ENCODE assay signal across 20 cellular contexts in genomic region chr19:36898422-36898821, GRCh38. TPM values are rescaled to one million over a fixed set of nuclear protein-coding genes. Genes with fewer than 3 reads are reported as not detected.
DNase-seq lines count a peak whose midpoint lies in the region; ATAC-seq, FAIRE-seq and TF ChIP-seq lines count a peak whose summit lies in the region.
"Had no signal": no experiment of that assay in that cellular context is flagged by ENCODE, and none has a peak within 500 bp of the region (broad histone marks: within the 10 kb centered on the region; RNA-seq: fewer than 3 reads in every experiment).

No MANE protein-coding gene starts in this region.

- H3K4me1 ChIP-seq in A549, result no peaks in the 10 kb centered on the region
- H3K4me1 ChIP-seq in CD4-positive, CD25-positive, alpha-beta regulatory T cell (ENCODE audit: control insufficient read depth, insufficient read depth, low read length, poor library complexity, severe bottlenecking), result no peaks in the 10 kb centered on the region
- no peaks in the 10 kb centered on the region for H3K4me1 ChIP-seq in endodermal cell (ENCODE audit: control insufficient read depth, insufficient read depth, low read length)
- H3K4me1 ChIP-seq in smooth muscle cell (ENCODE audit: low read depth), result no peaks in the 10 kb centered on the region
- H3K4me1 ChIP-seq: BLaER1, HAP-1 had no signal

- no peak overlapping the region for H3K4me2 ChIP-seq in A549
- no peak overlapping the region for H3K4me2 ChIP-seq in smooth muscle cell
- H3K4me2 ChIP-seq: BLaER1 had no signal

- WGBS in A549 (ENCODE audit: missing lambda C conversion rate), result 57% methylated on average over 4 of the region's 4 CpGs
- WGBS in endodermal cell (ENCODE audit: insufficient coverage in 1 of 2, insufficient read length in 1 of 2), 2 experiments, result 94% methylated on average over 2 to 4 of the region's 4 CpGs
- 81% methylated on average over 4 of the region's 4 CpGs for WGBS in smooth muscle cell (ENCODE audit: low lambda C conversion rate)

- H3K4me1 Mint-ChIP-seq in CD4-positive, CD25-positive, alpha-beta regulatory T cell, result no peaks in the 10 kb centered on the region
- H3K4me1 Mint-ChIP-seq in endodermal cell, result no peaks in the 10 kb centered on the region
- H3K4me1 Mint-ChIP-seq: B cell had no signal

- no peak for TF ChIP-seq CTCF in A549 (IDR thresholded peaks at IDR 0.05)
- TF ChIP-seq CTCF in endodermal cell (conservative IDR thresholded peaks at IDR 0.05), result no peak
- TF ChIP-seq CTCF in smooth muscle cell (IDR thresholded peaks at IDR 0.05; ENCODE audit: borderline replicate concordance, insufficient read depth, poor library complexity, severe bottlenecking), result no peak

- no peaks in the 10 kb centered on the region for H3K79me2 ChIP-seq in smooth muscle cell (ENCODE audit: low read depth)

- H3K27ac ChIP-seq in A549 (no peak overlapping the region), endodermal cell (ENCODE audit: low read depth, low read length) (no peak overlapping the region), smooth muscle cell (ENCODE audit: low read depth) (no peak overlapping the region)
- no peak overlapping the region for H3K27ac ChIP-seq in CD4-positive, CD25-positive, alpha-beta regulatory T cell (ENCODE audit: insufficient read depth, low read length, poor library complexity, severe bottlenecking)
- H3K27ac ChIP-seq: BLaER1, C4-2B had no signal

- peaks cover 88% of the 10 kb centered on the region for H3K9me3 ChIP-seq in A549
- peaks cover 70 to 87% of the 10 kb centered on the region in 2 experiments for H3K9me3 ChIP-seq in CD4-positive, CD25-positive, alpha-beta regulatory T cell (ENCODE audit: control insufficient read depth in 2 of 2, low read length in 2 of 2)
- H3K9me3 ChIP-seq in endodermal cell (ENCODE audit: control insufficient read depth, low read length), result peaks cover 89% of the 10 kb centered on the region
- H3K9me3 ChIP-seq in smooth muscle cell (replicated peaks; ENCODE audit: low read depth), result peaks cover 86% of the 10 kb centered on the region
- H3K9me3 ChIP-seq: HAP-1 had no signal

- no peaks in the 10 kb centered on the region for H3K27me3 ChIP-seq in CD4-positive, CD25-positive, alpha-beta regulatory T cell (ENCODE audit: control insufficient read depth, insufficient read depth, low read length)
- no peaks in the 10 kb centered on the region for H3K27me3 ChIP-seq in endodermal cell (ENCODE audit: control insufficient read depth, insufficient read depth, low read length, poor library complexity, severe bottlenecking)
- H3K27me3 ChIP-seq in smooth muscle cell (ENCODE audit: low read depth), result no peaks in the 10 kb centered on the region
- H3K27me3 ChIP-seq: BLaER1 had no signal

- H3F3A ChIP-seq in smooth muscle cell (ENCODE audit: low read depth), result no peaks in the 10 kb centered on the region

- no peak for TF ChIP-seq RAD21 in A549 (conservative IDR thresholded peaks at IDR 0.05 in 1 of 2, IDR thresholded peaks at IDR 0.05 in 1 of 2)

- no peak overlapping the region for H3K4me3 Mint-ChIP-seq in CD4-positive, CD25-positive, alpha-beta regulatory T cell
- no peak overlapping the region for H3K4me3 Mint-ChIP-seq in endodermal cell
- H3K4me3 Mint-ChIP-seq: B cell; CD4-positive, alpha-beta T cell had no signal

- POLR2A ChIA-PET in A549 (lab: Yijun Ruan, JAX), result no interaction called here

- H3K4me3 ChIP-seq in A549, result no peak overlapping the region
- peak overlapping the region; percentile 7 for H3K4me3 ChIP-seq in CD4-positive, CD25-positive, alpha-beta regulatory T cell (ENCODE audit: low read depth, low read length)
- peak overlapping the region; percentile 40 for H3K4me3 ChIP-seq in endodermal cell (ENCODE audit: low read length)
- H3K4me3 ChIP-seq in smooth muscle cell, result peak overlapping the region; percentile 11
- H3K4me3 ChIP-seq: BLaER1, HAP-1 had no signal

- no peak for TF ChIP-seq EP300 in A549 (IDR thresholded peaks at IDR 0.05)

- no peak for TF ChIP-seq POLR2A in A549 (IDR thresholded peaks at IDR 0.05; ENCODE audit: low read length)

- FAIRE-seq in A549 (lab: Jason Lieb, UNC), result peak; percentile 93
- FAIRE-seq: G401.6, GM12892, H54 had no signal

- peaks cover 78% of the 10 kb centered on the region for H3K36me3 ChIP-seq in CD4-positive, CD25-positive, alpha-beta regulatory T cell (ENCODE audit: control insufficient read depth, insufficient read depth, low read length)
- H3K36me3 ChIP-seq in endodermal cell (ENCODE audit: control insufficient read depth, insufficient read depth, low read length) (peaks cover 61% of the 10 kb centered on the region), smooth muscle cell (ENCODE audit: low read depth) (peaks cover 78% of the 10 kb centered on the region)
- H3K36me3 ChIP-seq: HAP-1 had no signal

- peaks cover 72% of the 10 kb centered on the region for H3K36me3 Mint-ChIP-seq in CD4-positive, CD25-positive, alpha-beta regulatory T cell
- H3K36me3 Mint-ChIP-seq in endodermal cell (ENCODE audit: low read depth), result peaks cover 93% of the 10 kb centered on the region

- CTCF ChIA-PET in A549 (lab: Yijun Ruan, JAX), result no interaction called here

- H3K27me3 Mint-ChIP-seq in CD4-positive, CD25-positive, alpha-beta regulatory T cell, result no peaks in the 10 kb centered on the region
- H3K27me3 Mint-ChIP-seq in endodermal cell (ENCODE audit: insufficient read depth), result peaks cover 2% of the 10 kb centered on the region
- H3K27me3 Mint-ChIP-seq: B cell; CD4-positive, alpha-beta T cell had no signal

- H3K27ac Mint-ChIP-seq in CD4-positive, CD25-positive, alpha-beta regulatory T cell, result no peak overlapping the region
- H3K27ac Mint-ChIP-seq in endodermal cell, result no peak overlapping the region
- H3K27ac Mint-ChIP-seq: B cell; CD4-positive, alpha-beta T cell had no signal

- H2AFZ ChIP-seq in smooth muscle cell (ENCODE audit: low read depth), result no peak overlapping the region

- H3K9ac ChIP-seq in endodermal cell (ENCODE audit: extremely low read depth, low read length, poor library complexity, severe bottlenecking) (no peak overlapping the region), smooth muscle cell (ENCODE audit: low read depth) (no peak overlapping the region)
- H3K9ac ChIP-seq: BLaER1 had no signal

- no peaks in the 10 kb centered on the region for H4K20me1 ChIP-seq in smooth muscle cell (ENCODE audit: low read depth)
- H4K20me1 ChIP-seq: BLaER1 had no signal

- ATAC-seq in A549, result no peak
- no peak for ATAC-seq in CD4-positive, CD25-positive, alpha-beta regulatory T cell (ENCODE audit: low read depth in 2 of 2)
- no peak for ATAC-seq in GM21360 (IDR thresholded peaks at IDR 0.05; ENCODE audit: unreplicated experiment)
- ATAC-seq in HG03135 (IDR thresholded peaks at IDR 0.05; ENCODE audit: unreplicated experiment), result no peak

- peaks cover 0 to 79% (median 43%) of the 10 kb centered on the region in 7 donors for H3K9me3 Mint-ChIP-seq in CD4-positive, CD25-positive, alpha-beta regulatory T cell
- H3K9me3 Mint-ChIP-seq in endodermal cell, result peaks cover 91% of the 10 kb centered on the region

- DNase-seq in A549 (ENCODE audit: low read depth in 1 of 2, low spot score in 1 of 2) (no peak), endodermal cell (no peak), smooth muscle cell (lab: John Stamatoyannopoulos, UW; ENCODE audit: unreplicated experiment) (no peak), NCI-H1694 (lab: John Stamatoyannopoulos, UW) (no peak)
- no peak for DNase-seq in CD4-positive, CD25-positive, alpha-beta regulatory T cell
- DNase-seq: Calu3; CD4-positive, alpha-beta T cell; COR-L47; DMS153; DND-41; GOT3 had no signal

RNA-seq across cellular contexts. Expression of gene ZNF829, which starts 17.7 kb away (rescaled TPM):
- polyA plus RNA-seq in A549 (2011; rRNA removed) (0.85 and 1.00 TPM in 2 replicates), A549 (2017; fragmentation: RNase III; extraction: RNeasy Plus Mini Kit Qiagen cat#74134 plus additional on column Dnase treatment) (0.48 to 0.65 TPM (median 0.52 TPM) in 3 replicates), smooth muscle cell (0.71 and 2.4 TPM in 2 replicates)
- polyA plus RNA-seq in A549 (2012; cell fraction: cytosol; rRNA removed), result 0.19 and 0.20 TPM in 2 replicates
- polyA plus RNA-seq in A549 (2012; cell fraction: nucleus; rRNA removed), result 0.13 and 0.16 TPM in 2 replicates
- polyA minus RNA-seq in A549 (2011; rRNA and poly(A)+ RNA removed), result 0.50 and 0.73 TPM in 2 replicates
- 4.8 TPM for total RNA-seq in CD4-positive, CD25-positive, alpha-beta regulatory T cell
- 1 to 10 TPM; 2.0 to 4.0 (median 2.3) TPM for polyA plus RNA-seq in CD4-positive, CD25-positive, alpha-beta regulatory T cell
- total RNA-seq in endodermal cell (1 to 10 TPM; 1.9 to 6.2 TPM), smooth muscle cell (2.6 and 2.7 TPM in 2 replicates)
- 2.3 TPM for polyA plus RNA-seq in endodermal cell (2013, experiment 1 of 2)
- polyA plus RNA-seq in endodermal cell (2013, experiment 2 of 2), result 2.5 TPM

RNA-seq across cellular contexts. Expression of gene ZNF568, which starts 17.7 kb away (rescaled TPM):
- polyA plus RNA-seq in A549 (2011; rRNA removed), result 2.8 and 4.9 TPM in 2 replicates
- 0.93 and 0.98 TPM in 2 replicates for polyA plus RNA-seq in A549 (2012; cell fraction: cytosol; rRNA removed)
- polyA plus RNA-seq in A549 (2012; cell fraction: nucleus; rRNA removed), result 0.28 and 0.50 TPM in 2 replicates
- 1.0 to 1.7 TPM (median 1.6 TPM) in 3 replicates for polyA plus RNA-seq in A549 (2017; fragmentation: RNase III; extraction: RNeasy Plus Mini Kit Qiagen cat#74134 plus additional on column Dnase treatment)
- 1.8 and 2.9 TPM in 2 replicates for polyA minus RNA-seq in A549 (2011; rRNA and poly(A)+ RNA removed)
- 8.3 TPM for total RNA-seq in CD4-positive, CD25-positive, alpha-beta regulatory T cell
- polyA plus RNA-seq in CD4-positive, CD25-positive, alpha-beta regulatory T cell, result 10 to 100 TPM in 2 of 4 donors, 1 to 10 TPM in 2; 6.7 to 13.3 (median 9.7) TPM
- 1 to 10 TPM; 3.7 to 5.7 TPM for total RNA-seq in endodermal cell
- 5.7 TPM for polyA plus RNA-seq in endodermal cell (2013, experiment 1 of 2)
- 6.1 TPM for polyA plus RNA-seq in endodermal cell (2013, experiment 2 of 2)
- total RNA-seq in smooth muscle cell, result 5.8 and 8.3 TPM in 2 replicates
- 3.0 and 4.3 TPM in 2 replicates for polyA plus RNA-seq in smooth muscle cell

RNA-seq across cellular contexts. Expression of gene ZNF345, which starts 47.7 kb away (rescaled TPM):
- 0.33 and 0.66 TPM in 2 replicates for polyA plus RNA-seq in A549 (2011; rRNA removed)
- 0.09 and 0.22 TPM in 2 replicates for polyA plus RNA-seq in A549 (2012; cell fraction: cytosol; rRNA removed)
- polyA plus RNA-seq in A549 (2012; cell fraction: nucleus; rRNA removed), result 0.02 and 0.18 TPM in 2 replicates
- polyA plus RNA-seq in A549 (2017; fragmentation: RNase III; extraction: RNeasy Plus Mini Kit Qiagen cat#74134 plus additional on column Dnase treatment), result 0.27 to 0.39 TPM (median 0.32 TPM) in 3 replicates
- 0.19 and 0.70 TPM in 2 replicates for polyA minus RNA-seq in A549 (2011; rRNA and poly(A)+ RNA removed)
- total RNA-seq in CD4-positive, CD25-positive, alpha-beta regulatory T cell, result 9.1 TPM
- 10 to 100 TPM in 2 of 4 donors, 1 to 10 TPM in 2; 6.8 to 12.9 (median 8.7) TPM for polyA plus RNA-seq in CD4-positive, CD25-positive, alpha-beta regulatory T cell
- total RNA-seq in endodermal cell, result 1 to 10 TPM; 7.0 to 9.2 TPM
- polyA plus RNA-seq in endodermal cell (2013, experiment 1 of 2), result 5.6 TPM
- polyA plus RNA-seq in endodermal cell (2013, experiment 2 of 2), result 7.1 TPM
- total RNA-seq in smooth muscle cell, result 2.6 and 4.8 TPM in 2 replicates
- polyA plus RNA-seq in smooth muscle cell, result 1.2 and 1.7 TPM in 2 replicates
